39 cellular contexts compared by ENCODE assay signal in genomic region chr17:7067198-7067597, GRCh38. TPM values are rescaled to one million over a fixed set of nuclear protein-coding genes. Genes with fewer than 3 reads are reported as not detected.
DNase-seq lines count a peak whose midpoint lies in the region; ATAC-seq, FAIRE-seq and TF ChIP-seq lines count a peak whose summit lies in the region.
"Had no signal": no experiment of that assay in that cellular context is flagged by ENCODE, and none has a peak within 500 bp of the region (broad histone marks: within the 10 kb centered on the region; RNA-seq: fewer than 3 reads in every experiment).

No MANE protein-coding gene starts in this region.

- no peak for TF ChIP-seq POLR2A in HepG2 (IDR thresholded peaks at IDR 0.05; ENCODE audit: insufficient read depth in 1 of 2, low read depth in 2 of 2, low read length in 2 of 2)

- ATAC-seq in HepG2, result no peak
- peak; percentile 79 for ATAC-seq in left lobe of liver
- ATAC-seq: A549; CD8-positive, alpha-beta T cell had no signal

- 40% methylated on average over 1 of the region's 1 CpG for whole genome bisulfite sequencing in liver
- WGBS in HepG2 (ENCODE audit: low lambda C conversion rate), result 0% methylated on average over 1 of the region's 1 CpG

- POLR2A ChIA-PET in HepG2 (lab: Yijun Ruan, JAX), result no interaction called here

- in situ Hi-C loops in HepG2 (cut with HindIII; ENCODE audit: extremely low pct_ligation_motif_present, low pct_unique_long_range_greater_than_20kb) (no loop called here), GM13976 (cut with MboI; ENCODE audit: low sequenced_read_pairs, unreplicated experiment) (no loop called here)

- TF ChIP-seq RAD21 in liver (IDR thresholded peaks at IDR 0.05), result no peak
- TF ChIP-seq RAD21 in HepG2 (CRISPR knock-in tag; IDR thresholded peaks at IDR 0.05), result no peak

- BruUV-seq in HepG2 (replicated peaks; lab: Mats Ljungman, UMichigan), result no TSS peak

- no peaks in the 10 kb centered on the region for H4K20me1 ChIP-seq in HepG2 (ENCODE audit: insufficient read depth, low read length)
- H4K20me1 ChIP-seq in MM.1S (ENCODE audit: insufficient read depth, low read length), result no peaks in the 10 kb centered on the region
- H4K20me1 ChIP-seq: BLaER1; BLaER1 treated with 17β-estradiol and CSF1 and Interleukin-3, amounts not matched to agents 10 nM and 100 nM had no signal

- FAIRE-seq in HepG2 (lab: Jason Lieb, UNC), result no peak
- FAIRE-seq: A204.1, A549, D721Med had no signal

- TF ChIP-seq CTCF in liver (IDR thresholded peaks at IDR 0.05; ENCODE audit: low read depth, low read length, missing input control), result no peak
- no peak for TF ChIP-seq CTCF in HepG2 (CRISPR knock-in tag; IDR thresholded peaks at IDR 0.05)
- no peak for TF ChIP-seq CTCF in MM.1S (IDR thresholded peaks at IDR 0.05; ENCODE audit: low read length)
- no peak for TF ChIP-seq CTCF in GM13976 (IDR thresholded peaks at IDR 0.05; ENCODE audit: borderline replicate concordance, control extremely low read depth, extremely low read depth, insufficient read depth, missing control alignments)

- no peaks in the 10 kb centered on the region for H3K9me3 ChIP-seq in liver (ENCODE audit: control insufficient read depth in 4 of 4, low read length in 3 of 4)
- H3K9me3 ChIP-seq in HepG2 (ENCODE audit: low read length), result peaks cover 11% of the 10 kb centered on the region
- H3K9me3 ChIP-seq in MM.1S (replicated peaks; ENCODE audit: insufficient read depth, low read length), result no peaks in the 10 kb centered on the region
- H3K9me3 ChIP-seq: BE2C, Caco-2 had no signal

- CTCF ChIA-PET in HepG2 (lab: Yijun Ruan, JAX; ENCODE audit: low intra/inter-chr PET ratio, low total read pairs), result no interaction called here

- H3K79me2 ChIP-seq in HepG2 (ENCODE audit: insufficient read depth, low read length) (no peaks in the 10 kb centered on the region), MM.1S (ENCODE audit: low read length) (no peaks in the 10 kb centered on the region)

- H3K9ac ChIP-seq in liver (ENCODE audit: low read depth in 1 of 2, low read length in 2 of 2), result no peak overlapping the region
- H3K9ac ChIP-seq in HepG2 (ENCODE audit: insufficient read depth, low read depth, low read length), result no peak overlapping the region
- H3K9ac ChIP-seq in MM.1S (ENCODE audit: low read length), result no peak overlapping the region
- H3K9ac ChIP-seq: BLaER1; BLaER1 treated with 17β-estradiol and CSF1 and Interleukin-3, amounts not matched to agents 10 nM and 100 nM had no signal

- H3K4me2 ChIP-seq in HepG2 (ENCODE audit: low read depth, low read length) (no peak overlapping the region), MM.1S (ENCODE audit: low read depth, low read length) (no peak overlapping the region)
- H3K4me2 ChIP-seq: A549; BLaER1; BLaER1 treated with 17β-estradiol and CSF1 and Interleukin-3, amounts not matched to agents 10 nM and 100 nM had no signal

- no peak overlapping the region for H3K4me3 ChIP-seq in liver (ENCODE audit: low read depth in 1 of 3, low read length in 3 of 3)
- H3K4me3 ChIP-seq in HepG2 (replicated peaks in 1 of 3; ENCODE audit: insufficient read depth in 1 of 3, low read depth in 2 of 3, low read length in 3 of 3), result no peak overlapping the region
- no peak overlapping the region for H3K4me3 ChIP-seq in MM.1S (ENCODE audit: low read length)
- H3K4me3 ChIP-seq: A549; BLaER1; BLaER1 treated with 17β-estradiol and CSF1 and Interleukin-3, amounts not matched to agents 10 nM and 100 nM had no signal

- intact Hi-C loops in HepG2 (cut with micrococcal nuclease; ENCODE audit: unreplicated experiment), result no loop called here

- H3K36me3 ChIP-seq in liver (ENCODE audit: control insufficient read depth in 4 of 4, insufficient read depth in 3 of 4, low read depth in 1 of 4, low read length in 3 of 4) (no peaks in the 10 kb centered on the region), HepG2 (replicated peaks in 1 of 2; ENCODE audit: control insufficient read depth in 1 of 2, insufficient read depth in 2 of 2, low read length in 2 of 2) (no peaks in the 10 kb centered on the region), MM.1S (replicated peaks; ENCODE audit: insufficient read depth, low read length) (no peaks in the 10 kb centered on the region)
- H3K36me3 ChIP-seq: BE2C, BLaER1 had no signal

- H3K27ac ChIP-seq in liver (ENCODE audit: low read depth in 1 of 2, low read length in 2 of 2), result no peak overlapping the region
- no peak overlapping the region for H3K27ac ChIP-seq in HepG2 (ENCODE audit: extremely low read length, insufficient read depth, low read length)
- no peak overlapping the region for H3K27ac ChIP-seq in MM.1S (ENCODE audit: low read length)
- H3K27ac ChIP-seq: 22Rv1; A549; BLaER1; BLaER1 treated with 17β-estradiol and CSF1 and Interleukin-3, amounts not matched to agents 10 nM and 100 nM; C4-2B had no signal

- H2AFZ ChIP-seq in HepG2 (ENCODE audit: low read length), result no peak overlapping the region
- no peak overlapping the region for H2AFZ ChIP-seq in MM.1S (ENCODE audit: low read length)

- no peaks in the 10 kb centered on the region for H3K9me2 ChIP-seq in MM.1S (replicated peaks; ENCODE audit: insufficient read depth, low read length)

- no peak for DNase-seq in HepG2 (ENCODE audit: low spot score)
- peak; percentile 1 for DNase-seq in MM.1S
- no peak for DNase-seq in left lobe of liver (ENCODE audit: low spot score)
- no peak for DNase-seq in GM13976 (ENCODE audit: low spot score)
- no peak for DNase-seq in DMS79 (lab: John Stamatoyannopoulos, UW)
- DNase-seq: 8988T; ACHN; AML-193; BE2C; C1 segment of cervical spinal cord; Caco-2; Calu3; CD4-positive, alpha-beta memory T cell; CD4-positive, alpha-beta T cell; CD4-positive, CD25-positive, alpha-beta regulatory T cell; CD8-positive, alpha-beta memory T cell; CD8-positive, alpha-beta T cell; COR-L47; DMS 273 treated with DMSO at 0.1 percent for 48 hours; DMS153; DMS53; DMS79 treated with DMSO at 0.1 percent for 48 hours; DND-41; EL had no signal

- H3K27me3 ChIP-seq in liver (ENCODE audit: control insufficient read depth in 4 of 4, insufficient read depth in 4 of 4, low read length in 3 of 4) (no peaks in the 10 kb centered on the region), HepG2 (ENCODE audit: control insufficient read depth in 1 of 2, insufficient read depth in 2 of 2, low read length in 2 of 2) (0 out of 5 replicates have a peak, but pooled peaks cover 0 to 9% of the 10 kb centered on the region in 2 experiments), MM.1S (replicated peaks; ENCODE audit: insufficient read depth, low read length) (peaks cover 69% of the 10 kb centered on the region)
- H3K27me3 ChIP-seq: BE2C; BLaER1; BLaER1 treated with 17β-estradiol and CSF1 and Interleukin-3, amounts not matched to agents 10 nM and 100 nM had no signal

- no peak for TF ChIP-seq EP300 in HepG2 (IDR thresholded peaks at IDR 0.05; ENCODE audit: low read depth in 2 of 2, low read length in 2 of 2)
- no peak for TF ChIP-seq EP300 in HepG2 (CRISPR knock-in tag; IDR thresholded peaks at IDR 0.05; ENCODE audit: borderline replicate concordance)

- no peaks in the 10 kb centered on the region for H3F3A ChIP-seq in MM.1S (ENCODE audit: insufficient read depth, low read length)

- H3K4me1 ChIP-seq in liver (ENCODE audit: control insufficient read depth in 4 of 4, insufficient read depth in 4 of 4, low read length in 3 of 4) (peaks cover 0 to 11% (median 1%) of the 10 kb centered on the region in 4 donors), HepG2 (ENCODE audit: insufficient read depth, low read length) (no peaks in the 10 kb centered on the region), MM.1S (ENCODE audit: low read length) (no peaks in the 10 kb centered on the region)
- H3K4me1 ChIP-seq: BLaER1, Caco-2 had no signal

RNA-seq across cellular contexts. Expression of gene CLEC10A, which starts 12.9 kb away (rescaled TPM):
- total RNA-seq in liver (1 to 10 TPM; 3.1 to 3.8 TPM), HepG2 (2016; rRNA removed; fragmentation: Illumina TruSeq; extraction: Trizol) (not detected in 2 replicates), left lobe of liver (1.1 TPM)
- polyA plus RNA-seq in liver (1 to 10 TPM; 1.4 to 4.0 TPM), HepG2 (2011; rRNA removed) (0.33 and 0.65 TPM in 2 replicates)
- total RNA-seq in HepG2 (2016; cell fraction: cytosol; rRNA removed; fragmentation: Illumina TruSeq; extraction: Trizol; ENCODE audit: low read depth), result not detected in 2 replicates
- total RNA-seq in HepG2 (2016; cell fraction: insoluble cytoplasmic fraction; rRNA removed; fragmentation: Illumina TruSeq; extraction: Trizol), result 0.06 TPM in 1 of 2 replicates, not detected in the other
- total RNA-seq in HepG2 (2016; cell fraction: membrane; rRNA removed; fragmentation: Illumina TruSeq; extraction: Trizol), result not detected in 2 replicates
- 0.19 TPM in 1 of 2 replicates, not detected in the other for total RNA-seq in HepG2 (2016; cell fraction: nucleus; rRNA removed; fragmentation: Illumina TruSeq; extraction: Trizol)
- 0.08 and 0.14 TPM in 2 replicates for polyA plus RNA-seq in HepG2 (2011; cell fraction: cytosol; rRNA removed)
- polyA plus RNA-seq in HepG2 (2011; cell fraction: nucleus; rRNA removed), result 1.3 and 2.4 TPM in 2 replicates
- polyA plus RNA-seq in HepG2 (2012), result 0.35 and 0.48 TPM in 2 replicates
- not detected in 2 replicates for polyA plus RNA-seq in HepG2 (2016; cell fraction: cytosol; fragmentation: Illumina TruSeq; extraction: Trizol; ENCODE audit: low read depth)
- not detected in 2 replicates for polyA plus RNA-seq in HepG2 (2016; cell fraction: insoluble cytoplasmic fraction; fragmentation: Illumina TruSeq; extraction: Trizol; ENCODE audit: low read depth)
- not detected in 2 replicates for polyA plus RNA-seq in HepG2 (2016; cell fraction: membrane; fragmentation: Illumina TruSeq; extraction: Trizol; ENCODE audit: low read depth)
- polyA plus RNA-seq in HepG2 (2016; cell fraction: nucleus; fragmentation: Illumina TruSeq; extraction: Trizol; ENCODE audit: insufficient read depth, low read depth), result 0.68 and 0.90 TPM in 2 replicates
- polyA minus RNA-seq in HepG2 (2011; rRNA and poly(A)+ RNA removed; ENCODE audit: low replicate concordance), result 0.18 TPM in 1 of 2 replicates, not detected in the other
- polyA minus RNA-seq in HepG2 (2011; cell fraction: cytosol; rRNA and poly(A)+ RNA removed), result not detected in 2 replicates
- polyA minus RNA-seq in HepG2 (2011; cell fraction: nucleus; rRNA and poly(A)+ RNA removed), result 0.64 and 1.2 TPM in 2 replicates
- total RNA-seq: A172; A673; B cell; Caco-2; Calu3; CD4-positive, CD25-positive, alpha-beta regulatory T cell; CD8-positive, alpha-beta T cell; Daoy had no signal
- polyA plus RNA-seq: A549; AG04450; BJ; CD4-positive, alpha-beta memory T cell; CD4-positive, CD25-positive, alpha-beta regulatory T cell; CD8-positive, alpha-beta memory T cell had no signal

RNA-seq across cellular contexts. Expression of gene SLC16A11, which starts 23.3 kb away (rescaled TPM):
- 1 to 10 TPM; 1.7 to 3.3 TPM for total RNA-seq in liver
- polyA plus RNA-seq in liver, result 1 to 10 TPM; 3.0 to 8.2 TPM
- total RNA-seq in HepG2 (2016; rRNA removed; fragmentation: Illumina TruSeq; extraction: Trizol), result not detected in 2 replicates
- total RNA-seq in HepG2 (2016; cell fraction: cytosol; rRNA removed; fragmentation: Illumina TruSeq; extraction: Trizol; ENCODE audit: low read depth), result not detected in 2 replicates
- total RNA-seq in HepG2 (2016; cell fraction: insoluble cytoplasmic fraction; rRNA removed; fragmentation: Illumina TruSeq; extraction: Trizol), result not detected in 2 replicates
- total RNA-seq in HepG2 (2016; cell fraction: membrane; rRNA removed; fragmentation: Illumina TruSeq; extraction: Trizol), result not detected in 2 replicates
- total RNA-seq in HepG2 (2016; cell fraction: nucleus; rRNA removed; fragmentation: Illumina TruSeq; extraction: Trizol), result not detected in 2 replicates
- not detected in 2 replicates for polyA plus RNA-seq in HepG2 (2011; rRNA removed)
- not detected in 2 replicates for polyA plus RNA-seq in HepG2 (2011; cell fraction: cytosol; rRNA removed)
- not detected in 2 replicates for polyA plus RNA-seq in HepG2 (2011; cell fraction: nucleus; rRNA removed)
- 0.27 and 0.29 TPM in 2 replicates for polyA plus RNA-seq in HepG2 (2012)
- not detected in 2 replicates for polyA plus RNA-seq in HepG2 (2016; cell fraction: cytosol; fragmentation: Illumina TruSeq; extraction: Trizol; ENCODE audit: low read depth)
- polyA plus RNA-seq in HepG2 (2016; cell fraction: insoluble cytoplasmic fraction; fragmentation: Illumina TruSeq; extraction: Trizol; ENCODE audit: low read depth), result not detected in 2 replicates
- not detected in 2 replicates for polyA plus RNA-seq in HepG2 (2016; cell fraction: membrane; fragmentation: Illumina TruSeq; extraction: Trizol; ENCODE audit: low read depth)
- not detected in 2 replicates for polyA plus RNA-seq in HepG2 (2016; cell fraction: nucleus; fragmentation: Illumina TruSeq; extraction: Trizol; ENCODE audit: insufficient read depth, low read depth)
- polyA minus RNA-seq in HepG2 (2011; rRNA and poly(A)+ RNA removed; ENCODE audit: low replicate concordance), result not detected in 2 replicates
- polyA minus RNA-seq in HepG2 (2011; cell fraction: cytosol; rRNA and poly(A)+ RNA removed), result not detected in 2 replicates
- polyA minus RNA-seq in HepG2 (2011; cell fraction: nucleus; rRNA and poly(A)+ RNA removed), result not detected in 2 replicates
- total RNA-seq in left lobe of liver, result 2.5 TPM
- total RNA-seq: A172, Calu3, Daoy had no signal
- polyA plus RNA-seq: A549, AG04450, BJ, CD14-positive monocyte had no signal

RNA-seq across cellular contexts. Expression of gene SLC16A13, which starts 31.4 kb away (rescaled TPM):
- 10 to 100 TPM in 1 of 2 donors, 1 to 10 TPM in 1; 2.3 to 26.6 TPM for total RNA-seq in liver
- 10 to 100 TPM; 33.3 to 43.2 TPM for polyA plus RNA-seq in liver
- 1.9 and 3.0 TPM in 2 replicates for total RNA-seq in HepG2 (2016; rRNA removed; fragmentation: Illumina TruSeq; extraction: Trizol)
- total RNA-seq in HepG2 (2016; cell fraction: cytosol; rRNA removed; fragmentation: Illumina TruSeq; extraction: Trizol; ENCODE audit: low read depth), result 0.51 and 0.71 TPM in 2 replicates
- 1.8 and 3.1 TPM in 2 replicates for total RNA-seq in HepG2 (2016; cell fraction: insoluble cytoplasmic fraction; rRNA removed; fragmentation: Illumina TruSeq; extraction: Trizol)
- 1.5 and 1.6 TPM in 2 replicates for total RNA-seq in HepG2 (2016; cell fraction: membrane; rRNA removed; fragmentation: Illumina TruSeq; extraction: Trizol)
- 5.5 and 6.1 TPM in 2 replicates for total RNA-seq in HepG2 (2016; cell fraction: nucleus; rRNA removed; fragmentation: Illumina TruSeq; extraction: Trizol)
- 2.2 and 3.4 TPM in 2 replicates for polyA plus RNA-seq in HepG2 (2011; rRNA removed)
- polyA plus RNA-seq in HepG2 (2011; cell fraction: cytosol; rRNA removed), result 2.1 and 2.2 TPM in 2 replicates
- polyA plus RNA-seq in HepG2 (2011; cell fraction: nucleus; rRNA removed), result 6.8 and 9.2 TPM in 2 replicates
- 5.4 and 8.2 TPM in 2 replicates for polyA plus RNA-seq in HepG2 (2012)
- 0.70 and 1.4 TPM in 2 replicates for polyA plus RNA-seq in HepG2 (2016; cell fraction: cytosol; fragmentation: Illumina TruSeq; extraction: Trizol; ENCODE audit: low read depth)
- polyA plus RNA-seq in HepG2 (2016; cell fraction: insoluble cytoplasmic fraction; fragmentation: Illumina TruSeq; extraction: Trizol; ENCODE audit: low read depth), result 5.9 and 6.3 TPM in 2 replicates
- 1.7 TPM in 2 replicates for polyA plus RNA-seq in HepG2 (2016; cell fraction: membrane; fragmentation: Illumina TruSeq; extraction: Trizol; ENCODE audit: low read depth)
- 15.2 and 15.6 TPM in 2 replicates for polyA plus RNA-seq in HepG2 (2016; cell fraction: nucleus; fragmentation: Illumina TruSeq; extraction: Trizol; ENCODE audit: insufficient read depth, low read depth)
- 4.8 and 7.6 TPM in 2 replicates for polyA minus RNA-seq in HepG2 (2011; rRNA and poly(A)+ RNA removed; ENCODE audit: low replicate concordance)
- 2.9 and 4.4 TPM in 2 replicates for polyA minus RNA-seq in HepG2 (2011; cell fraction: cytosol; rRNA and poly(A)+ RNA removed)
- 3.1 and 5.2 TPM in 2 replicates for polyA minus RNA-seq in HepG2 (2011; cell fraction: nucleus; rRNA and poly(A)+ RNA removed)
- total RNA-seq in left lobe of liver, result 39.9 TPM

RNA-seq across cellular contexts. Expression of gene BCL6B, which starts 44.3 kb away (rescaled TPM):
- total RNA-seq in liver (1 to 10 TPM; 1.1 to 5.7 TPM), HepG2 (2016; rRNA removed; fragmentation: Illumina TruSeq; extraction: Trizol) (not detected in 2 replicates), left lobe of liver (1.7 TPM)
- polyA plus RNA-seq in liver (1 to 10 TPM; 1.7 to 1.8 TPM), HepG2 (2011; rRNA removed) (not detected in 2 replicates)
- not detected in 2 replicates for total RNA-seq in HepG2 (2016; cell fraction: cytosol; rRNA removed; fragmentation: Illumina TruSeq; extraction: Trizol; ENCODE audit: low read depth)
- not detected in 2 replicates for total RNA-seq in HepG2 (2016; cell fraction: insoluble cytoplasmic fraction; rRNA removed; fragmentation: Illumina TruSeq; extraction: Trizol)
- not detected in 2 replicates for total RNA-seq in HepG2 (2016; cell fraction: membrane; rRNA removed; fragmentation: Illumina TruSeq; extraction: Trizol)
- not detected in 2 replicates for total RNA-seq in HepG2 (2016; cell fraction: nucleus; rRNA removed; fragmentation: Illumina TruSeq; extraction: Trizol)
- not detected in 2 replicates for polyA plus RNA-seq in HepG2 (2011; cell fraction: cytosol; rRNA removed)
- polyA plus RNA-seq in HepG2 (2011; cell fraction: nucleus; rRNA removed), result not detected in 2 replicates
- polyA plus RNA-seq in HepG2 (2012), result not detected in 2 replicates
- polyA plus RNA-seq in HepG2 (2016; cell fraction: cytosol; fragmentation: Illumina TruSeq; extraction: Trizol; ENCODE audit: low read depth), result not detected in 2 replicates
- polyA plus RNA-seq in HepG2 (2016; cell fraction: insoluble cytoplasmic fraction; fragmentation: Illumina TruSeq; extraction: Trizol; ENCODE audit: low read depth), result not detected in 2 replicates
- polyA plus RNA-seq in HepG2 (2016; cell fraction: membrane; fragmentation: Illumina TruSeq; extraction: Trizol; ENCODE audit: low read depth), result not detected in 2 replicates
- not detected in 2 replicates for polyA plus RNA-seq in HepG2 (2016; cell fraction: nucleus; fragmentation: Illumina TruSeq; extraction: Trizol; ENCODE audit: insufficient read depth, low read depth)
- not detected in 2 replicates for polyA minus RNA-seq in HepG2 (2011; rRNA and poly(A)+ RNA removed; ENCODE audit: low replicate concordance)
- polyA minus RNA-seq in HepG2 (2011; cell fraction: cytosol; rRNA and poly(A)+ RNA removed), result not detected in 2 replicates
- not detected in 2 replicates for polyA minus RNA-seq in HepG2 (2011; cell fraction: nucleus; rRNA and poly(A)+ RNA removed)
- total RNA-seq: Caco-2; Calu3; CD4-positive, alpha-beta memory T cell; CD4-positive, alpha-beta T cell; CD8-positive, alpha-beta T cell; Daoy had no signal
- polyA plus RNA-seq: AG04450; BJ; CD4-positive, alpha-beta memory T cell; CD4-positive, CD25-positive, alpha-beta regulatory T cell had no signal

RNA-seq across cellular contexts. Expression of gene ASGR2, which starts 47.4 kb away (rescaled TPM):
- total RNA-seq in liver (100 to 1,000 TPM; 188 to 336 TPM), HepG2 (2016; rRNA removed; fragmentation: Illumina TruSeq; extraction: Trizol) (142 and 320 TPM in 2 replicates), left lobe of liver (442 TPM)
- polyA plus RNA-seq in liver (100 to 1,000 TPM; 650 to 657 TPM), HepG2 (2011; rRNA removed) (754 and 762 TPM in 2 replicates)
- 153 and 157 TPM in 2 replicates for total RNA-seq in HepG2 (2016; cell fraction: cytosol; rRNA removed; fragmentation: Illumina TruSeq; extraction: Trizol; ENCODE audit: low read depth)
- total RNA-seq in HepG2 (2016; cell fraction: insoluble cytoplasmic fraction; rRNA removed; fragmentation: Illumina TruSeq; extraction: Trizol), result 137 and 326 TPM in 2 replicates
- total RNA-seq in HepG2 (2016; cell fraction: membrane; rRNA removed; fragmentation: Illumina TruSeq; extraction: Trizol), result 154 and 165 TPM in 2 replicates
- total RNA-seq in HepG2 (2016; cell fraction: nucleus; rRNA removed; fragmentation: Illumina TruSeq; extraction: Trizol), result 251 and 289 TPM in 2 replicates
- 620 and 780 TPM in 2 replicates for polyA plus RNA-seq in HepG2 (2011; cell fraction: cytosol; rRNA removed)
- 692 and 800 TPM in 2 replicates for polyA plus RNA-seq in HepG2 (2011; cell fraction: nucleus; rRNA removed)
- 341 and 394 TPM in 2 replicates for polyA plus RNA-seq in HepG2 (2012)
- 194 and 207 TPM in 2 replicates for polyA plus RNA-seq in HepG2 (2016; cell fraction: cytosol; fragmentation: Illumina TruSeq; extraction: Trizol; ENCODE audit: low read depth)
- polyA plus RNA-seq in HepG2 (2016; cell fraction: insoluble cytoplasmic fraction; fragmentation: Illumina TruSeq; extraction: Trizol; ENCODE audit: low read depth), result 170 and 186 TPM in 2 replicates
- polyA plus RNA-seq in HepG2 (2016; cell fraction: membrane; fragmentation: Illumina TruSeq; extraction: Trizol; ENCODE audit: low read depth), result 175 and 177 TPM in 2 replicates
- polyA plus RNA-seq in HepG2 (2016; cell fraction: nucleus; fragmentation: Illumina TruSeq; extraction: Trizol; ENCODE audit: insufficient read depth, low read depth), result 623 and 667 TPM in 2 replicates
- polyA minus RNA-seq in HepG2 (2011; rRNA and poly(A)+ RNA removed; ENCODE audit: low replicate concordance), result 371 TPM in 1 of 2 replicates, not detected in the other
- polyA minus RNA-seq in HepG2 (2011; cell fraction: cytosol; rRNA and poly(A)+ RNA removed), result 131 TPM in 2 replicates
- 102 and 109 TPM in 2 replicates for polyA minus RNA-seq in HepG2 (2011; cell fraction: nucleus; rRNA and poly(A)+ RNA removed)
- total RNA-seq: A172; A673; B cell; Calu3; CD4-positive, alpha-beta memory T cell; CD4-positive, CD25-positive, alpha-beta regulatory T cell; CD8-positive, alpha-beta memory T cell; CD8-positive, alpha-beta T cell; Daoy had no signal
- polyA plus RNA-seq: AG04450; BJ; CD4-positive, alpha-beta memory T cell; CD4-positive, CD25-positive, alpha-beta regulatory T cell; CD8-positive, alpha-beta memory T cell had no signal
